ENCODE assay signal across 21 cellular contexts in genomic region chr9:133627341-133627740, GRCh38. TPM values are rescaled to one million over a fixed set of nuclear protein-coding genes. Genes with fewer than 3 reads are reported as not detected.
DNase-seq lines count a peak whose midpoint lies in the region; ATAC-seq, FAIRE-seq and TF ChIP-seq lines count a peak whose summit lies in the region.
"Had no signal": no experiment of that assay in that cellular context is flagged by ENCODE, and none has a peak within 500 bp of the region (broad histone marks: within the 10 kb centered on the region; RNA-seq: fewer than 3 reads in every experiment).

No MANE protein-coding gene starts in this region.

- no peak overlapping the region for H3K4me3 ChIP-seq in bronchial epithelial cell (ENCODE audit: low read depth, low read length)
- H3K4me3 ChIP-seq: BLaER1, GM12878, GM23248 had no signal

- TF ChIP-seq CTCF in bronchial epithelial cell (IDR thresholded peaks at IDR 0.05; ENCODE audit: insufficient read depth, low read length, severe bottlenecking): no peak

- H3K36me3 ChIP-seq in bronchial epithelial cell (ENCODE audit: control insufficient read depth, insufficient read depth, low read length): no peaks in the 10 kb centered on the region
- H3K36me3 ChIP-seq: BLaER1 had no signal

- peak; percentile 47 for DNase-seq in NCI-H1694 (lab: John Stamatoyannopoulos, UW)
- peak; percentile 97 for DNase-seq in SK-N-DZ (ENCODE audit: low spot score)
- DNase-seq in bronchial epithelial cell (ENCODE audit: low read depth): no peak
- no peak for DNase-seq in GM19238 (ENCODE audit: insufficient read length, low spot score)
- no peak for DNase-seq in NCI-H1092 treated with DMSO at 0.1 percent for 48 hours (lab: John Stamatoyannopoulos, UW)
- DNase-seq: CD4-positive, CD25-positive, alpha-beta regulatory T cell; CD8-positive, alpha-beta T cell; DMS 273 treated with DMSO at 0.1 percent for 48 hours; DMS79; EL; GDM1; GM23248; H7; HCEC 1CT had no signal

- no peak for ATAC-seq in HG02798 (IDR thresholded peaks at IDR 0.05; ENCODE audit: poor library complexity, unreplicated experiment)
- ATAC-seq: CD8-positive, alpha-beta T cell; GM12878 had no signal

- no peaks in the 10 kb centered on the region for H3K27me3 ChIP-seq in bronchial epithelial cell (ENCODE audit: control insufficient read depth, insufficient read depth, low read length)
- H3K27me3 ChIP-seq: BLaER1 had no signal

- peak; percentile 89 for FAIRE-seq in bronchial epithelial cell (lab: Jason Lieb, UNC)
- FAIRE-seq: D721Med, GM12878, H1 had no signal

RNA-seq across cellular contexts. Expression of gene DBH, which starts 8.8 kb away (rescaled TPM):
- 66.7 and 67.7 TPM in 2 replicates for polyA plus RNA-seq in SK-N-DZ (2014; cell fraction: cytosol; rRNA removed)
- polyA plus RNA-seq in SK-N-DZ (2014; cell fraction: nucleus; rRNA removed): 67.3 and 95.0 TPM in 2 replicates
- total RNA-seq in bronchial epithelial cell: not detected in 2 replicates
- total RNA-seq: A172, A673, GM12878, GM23248, H1 had no signal
- polyA plus RNA-seq: CD4-positive, CD25-positive, alpha-beta regulatory T cell; GM12878; GM23248 had no signal

RNA-seq across cellular contexts. Expression of gene FAM163B, which starts 18.2 kb away (rescaled TPM):
- polyA plus RNA-seq in SK-N-DZ (2014; cell fraction: cytosol; rRNA removed): 3.8 and 5.4 TPM in 2 replicates
- 4.3 and 7.0 TPM in 2 replicates for polyA plus RNA-seq in SK-N-DZ (2014; cell fraction: nucleus; rRNA removed)
- not detected in 2 replicates for total RNA-seq in bronchial epithelial cell
- total RNA-seq: A172; A673; CD4-positive, CD25-positive, alpha-beta regulatory T cell; CD8-positive, alpha-beta T cell; GM12878; GM23248 had no signal
- polyA plus RNA-seq: CD4-positive, CD25-positive, alpha-beta regulatory T cell; GM12878; GM23248 had no signal

Comparison
In these comparisons a context has a peak if more than half of its experiments do, and no peak if none do; other contexts are left out.
1. DNase-seq: peak in NCI-H1694 (single experiment) and SK-N-DZ (single experiment); none in bronchial epithelial cell (single experiment), GM19238 (single experiment) and NCI-H1092 treated with DMSO at 0.1 percent for 48 hours (single experiment).